ENCODE assay signal across 1 cellular context in genomic region chr3:186882881-186883685, GRCh38.
TF ChIP-seq lines count a peak whose summit lies in the region.

No MANE protein-coding gene starts in this region.

TF ChIP-seq in K562, 482 proteins besides CTCF, POLR2A, EP300 and RAD21 (continued from another document and continues in another):
- TF ChIP-seq ZNF561 (CRISPR knock-in tag; conservative IDR thresholded peaks at IDR 0.05), result no peak
- no peak for TF ChIP-seq RFX5 (IDR thresholded peaks at IDR 0.05; ENCODE audit: low read depth, low read length)
- TF ChIP-seq CEBPG (CRISPR knock-in tag; IDR thresholded peaks at IDR 0.05), result peak; percentile 26; the same call in 1 of the 2 replicates
- TF ChIP-seq CEBPG (tag; conservative IDR thresholded peaks at IDR 0.05 in 1 of 2, IDR thresholded peaks at IDR 0.05 in 1 of 2), result 0 out of 4 replicates have a peak, but pooled peaks of 1 of the 2 experiments have one; percentile 6
- TF ChIP-seq POLR3G (IDR thresholded peaks at IDR 0.05; ENCODE audit: extremely low read depth, insufficient read length, insufficient replicate concordance), result no peak
- TF ChIP-seq ZNF347 (CRISPR knock-in tag; IDR thresholded peaks at IDR 0.05; ENCODE audit: low read depth), result no peak
- no peak for TF ChIP-seq MXI1 (IDR thresholded peaks at IDR 0.05; ENCODE audit: low read depth, low read length)
- TF ChIP-seq CAMTA2 (CRISPR knock-in tag; conservative IDR thresholded peaks at IDR 0.05), result no peak
- no peak for TF ChIP-seq ZNF217 (CRISPR knock-in tag; IDR thresholded peaks at IDR 0.05)
- TF ChIP-seq FOXA1 (IDR thresholded peaks at IDR 0.05; ENCODE audit: borderline replicate concordance), result no peak
- peak; percentile 75; the same call in 1 of the 2 replicates for TF ChIP-seq HDAC2 (IDR thresholded peaks at IDR 0.05)
- TF ChIP-seq TAF15 (IDR thresholded peaks at IDR 0.05; ENCODE audit: low read depth, low read length), result no peak
- TF ChIP-seq ZNF184 (CRISPR knock-in tag; IDR thresholded peaks at IDR 0.05), result no peak
- TF ChIP-seq CHD7 (IDR thresholded peaks at IDR 0.05; ENCODE audit: low read depth, low read length), result no peak
- TF ChIP-seq PHF21A (IDR thresholded peaks at IDR 0.05; ENCODE audit: borderline replicate concordance, low read depth), result no peak
- no peak for TF ChIP-seq ZNF324 (CRISPR knock-in tag; IDR thresholded peaks at IDR 0.05)
- no peak for TF ChIP-seq RFX7 (CRISPR knock-in tag; IDR thresholded peaks at IDR 0.05)
- TF ChIP-seq ZFX (CRISPR knock-in tag; IDR thresholded peaks at IDR 0.05), result no peak
- TF ChIP-seq KAT7 (CRISPR knock-in tag; IDR thresholded peaks at IDR 0.05; ENCODE audit: borderline replicate concordance), result no peak
- TF ChIP-seq ZNF354B (CRISPR knock-in tag; IDR thresholded peaks at IDR 0.05), result no peak
- peak; percentile 95 for TF ChIP-seq JUN (IDR thresholded peaks at IDR 0.05; ENCODE audit: borderline replicate concordance, low read depth, low read length)
- no peak for TF ChIP-seq JUN (CRISPR knock-in tag; IDR thresholded peaks at IDR 0.05; ENCODE audit: borderline replicate concordance)
- TF ChIP-seq NFIX (CRISPR knock-in tag; IDR thresholded peaks at IDR 0.05; ENCODE audit: low read depth), result no peak
- no peak for TF ChIP-seq FUS (optimal IDR thresholded peaks at IDR 0.05; ENCODE audit: low read depth, low read length)
- no peak for TF ChIP-seq HDAC6 (IDR thresholded peaks at IDR 0.05; ENCODE audit: low read depth, low read length)
- no peak for TF ChIP-seq ZNF780A (CRISPR knock-in tag; IDR thresholded peaks at IDR 0.05)
- TF ChIP-seq CUX1 (CRISPR knock-in tag; IDR thresholded peaks at IDR 0.05), result no peak
- peak; percentile 52 for TF ChIP-seq MAFG (tag; conservative IDR thresholded peaks at IDR 0.05)
- no peak for TF ChIP-seq ZKSCAN1 (IDR thresholded peaks at IDR 0.05; ENCODE audit: low read depth, low read length)
- no peak for TF ChIP-seq SPI1 (IDR thresholded peaks at IDR 0.05; ENCODE audit: borderline replicate concordance, low read depth, low read length)
- TF ChIP-seq ZNF384 (IDR thresholded peaks at IDR 0.05; ENCODE audit: low read depth, low read length), result peak; percentile 97
- TF ChIP-seq THRAP3 (IDR thresholded peaks at IDR 0.05; ENCODE audit: borderline replicate concordance), result no peak
- no peak for TF ChIP-seq ZNF449 (CRISPR knock-in tag; IDR thresholded peaks at IDR 0.05)
- TF ChIP-seq MBD1 (CRISPR knock-in tag; IDR thresholded peaks at IDR 0.05), result 0 out of 2 replicates have a peak, but pooled peaks have one; percentile 51
- TF ChIP-seq TRIM24 (IDR thresholded peaks at IDR 0.05), result peak in 1 of 2 experiments; percentile 61; a peak in 3 of 4 replicates
- no peak for TF ChIP-seq PCBP1 (IDR thresholded peaks at IDR 0.05; ENCODE audit: low read depth, low read length, poor library complexity, severe bottlenecking)
- no peak for TF ChIP-seq TCF7L2 (IDR thresholded peaks at IDR 0.05; ENCODE audit: low read depth, low read length)
- no peak for TF ChIP-seq BACH1 (tag; IDR thresholded peaks at IDR 0.05)
- TF ChIP-seq ZNF436 (CRISPR knock-in tag; IDR thresholded peaks at IDR 0.05), result no peak
- TF ChIP-seq YBX1 (IDR thresholded peaks at IDR 0.05), result no peak
- peak; percentile 21; the same call in 1 of the 2 replicates for TF ChIP-seq ZBTB2 (IDR thresholded peaks at IDR 0.05)
- peak; percentile 98 for TF ChIP-seq FOSL1 (tag; conservative IDR thresholded peaks at IDR 0.05)
